Comparison of ENCODE assay signal across 17 cellular contexts in the genomic region with DNA sequence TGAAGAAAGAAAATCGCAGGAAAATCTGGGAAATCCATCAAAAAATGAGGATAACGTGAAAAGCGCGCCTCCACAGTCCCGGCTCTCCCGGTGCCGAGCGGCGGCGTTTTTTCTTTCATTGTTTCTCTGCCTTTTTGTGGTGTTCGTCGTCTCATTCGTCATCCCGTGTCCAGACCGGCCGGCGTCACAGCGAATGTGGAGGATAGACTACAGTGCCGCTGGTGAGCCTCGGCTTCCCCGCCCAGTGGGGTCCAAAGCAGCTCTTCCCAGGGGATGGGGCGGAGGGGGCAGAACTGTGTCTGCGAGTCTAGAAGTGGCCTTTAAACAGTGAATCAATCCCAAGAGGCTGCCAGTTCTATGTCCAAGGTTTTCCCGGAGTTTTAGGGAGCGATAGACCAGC. TPM values are rescaled to one million over a fixed set of nuclear protein-coding genes. Genes with fewer than 3 reads are reported as not detected.
DNase-seq lines count a peak whose midpoint lies in the region; ATAC-seq, FAIRE-seq and TF ChIP-seq lines count a peak whose summit lies in the region.
"Had no signal": no experiment of that assay in that cellular context is flagged by ENCODE, and none has a peak within 500 bp of the region (broad histone marks: within the 10 kb centered on the region; RNA-seq: fewer than 3 reads in every experiment).

No MANE protein-coding gene starts in this region.

- no peak overlapping the region for H3K4me3 ChIP-seq in BLaER1
- no peak overlapping the region for H3K4me3 ChIP-seq in small intestine (ENCODE audit: low read depth in 1 of 2, low read length in 2 of 2)
- H3K4me3 ChIP-seq: A549, HAP-1 had no signal

- H3K4me1 ChIP-seq in BLaER1 (peaks cover 56% of the 10 kb centered on the region), small intestine (ENCODE audit: control insufficient read depth in 2 of 2, insufficient read depth in 1 of 2, low read depth in 1 of 2, low read length in 1 of 2) (peaks cover 0 to 2% of the 10 kb centered on the region in 2 donors)
- H3K4me1 ChIP-seq: HAP-1 had no signal

- H3K4me2 ChIP-seq in BLaER1: peak overlapping the region; percentile 85
- H3K4me2 ChIP-seq: A549 had no signal

- H3K36me3 Mint-ChIP-seq in activated CD4-positive, alpha-beta T cell treated with anti-CD3 and anti-CD28 coated beads, Interleukin-2, amount 10 ng/mL, durations not matched to agents 7 days and 5 days (ENCODE audit: low read depth): no peaks in the 10 kb centered on the region
- peaks cover 29% of the 10 kb centered on the region for H3K36me3 Mint-ChIP-seq in CD4-positive, alpha-beta T cell (ENCODE audit: low read depth)
- peaks cover 13% of the 10 kb centered on the region for H3K36me3 Mint-ChIP-seq in type B pancreatic cell

- no peak for TF ChIP-seq CTCF in CD4-positive, alpha-beta T cell (IDR thresholded peaks at IDR 0.05)
- no peak for TF ChIP-seq CTCF in type B pancreatic cell (conservative IDR thresholded peaks at IDR 0.05)

- H3K27ac ChIP-seq in BLaER1: peak overlapping the region; percentile 72
- H3K27ac ChIP-seq in CD4-positive, alpha-beta T cell (ENCODE audit: low read depth, low read length): no peak overlapping the region
- H3K27ac ChIP-seq in small intestine (ENCODE audit: low read depth in 1 of 2, low read length in 1 of 2): peak overlapping the region; percentile 63 to 88
- H3K27ac ChIP-seq: A549, HL-60 had no signal

- H4K20me1 ChIP-seq in BLaER1: no peaks in the 10 kb centered on the region

- H3K4me3 Mint-ChIP-seq in activated CD4-positive, alpha-beta T cell treated with anti-CD3 and anti-CD28 coated beads, Interleukin-2, amount 10 ng/mL, durations not matched to agents 7 days and 5 days: peak overlapping the region; percentile 54
- peak overlapping the region; percentile 82 for H3K4me3 Mint-ChIP-seq in CD4-positive, alpha-beta T cell
- no peak overlapping the region for H3K4me3 Mint-ChIP-seq in type B pancreatic cell

- no peaks in the 10 kb centered on the region for H3K27me3 ChIP-seq in BLaER1
- no peaks in the 10 kb centered on the region for H3K27me3 ChIP-seq in CD4-positive, alpha-beta T cell (ENCODE audit: control insufficient read depth, insufficient read depth, low read length)
- no peaks in the 10 kb centered on the region for H3K27me3 ChIP-seq in small intestine (ENCODE audit: control insufficient read depth in 2 of 2, insufficient read depth in 2 of 2, low read length in 2 of 2)

- 95 to 97% (median 96%) methylated on average over 25 of the region's 25 CpGs for WGBS in small intestine, 3 donors

- POLR2A ChIA-PET in activated CD4-positive, alpha-beta T cell treated with anti-CD3 and anti-CD28 coated beads, Interleukin-2, amount 10 ng/mL, durations not matched to agents 7 days and 5 days (lab: Charles Lee): interaction anchor here (0.7 kb wide), 1 partner anchor 346 kb away, joined by 4 read pairs; no protein-coding TSS in a partner anchor
- POLR2A ChIA-PET in CD4-positive, alpha-beta T cell (lab: Charles Lee): interaction anchor here (1.0 to 4.3 kb wide), 3 partner anchors 19 to 202 kb away, joined by 3 to 29 read pairs (median 10); a partner anchor contains a TSS

- H3K4me1 Mint-ChIP-seq in activated CD4-positive, alpha-beta T cell treated with anti-CD3 and anti-CD28 coated beads, Interleukin-2, amount 10 ng/mL, durations not matched to agents 7 days and 5 days: peaks cover 28% of the 10 kb centered on the region
- H3K4me1 Mint-ChIP-seq in CD4-positive, alpha-beta T cell (ENCODE audit: low read depth): peaks cover 29% of the 10 kb centered on the region
- peaks cover 9% of the 10 kb centered on the region for H3K4me1 Mint-ChIP-seq in type B pancreatic cell (ENCODE audit: unreplicated experiment)

- H3K27ac Mint-ChIP-seq in activated CD4-positive, alpha-beta T cell treated with anti-CD3 and anti-CD28 coated beads, Interleukin-2, amount 10 ng/mL, durations not matched to agents 7 days and 5 days: peak overlapping the region; percentile 76
- H3K27ac Mint-ChIP-seq in CD4-positive, alpha-beta T cell: peak overlapping the region; percentile 86
- no peak overlapping the region for H3K27ac Mint-ChIP-seq in type B pancreatic cell

- intact Hi-C loops in CD4-positive, alpha-beta T cell (cut with DNase I, micrococcal nuclease): no loop called here

- H3K9me3 Mint-ChIP-seq in activated CD4-positive, alpha-beta T cell treated with anti-CD3 and anti-CD28 coated beads, Interleukin-2, amount 10 ng/mL, durations not matched to agents 7 days and 5 days: no peaks in the 10 kb centered on the region
- H3K9me3 Mint-ChIP-seq in CD4-positive, alpha-beta T cell: no peaks in the 10 kb centered on the region
- no peaks in the 10 kb centered on the region for H3K9me3 Mint-ChIP-seq in type B pancreatic cell
- H3K9me3 Mint-ChIP-seq: CD4-positive, CD25-positive, alpha-beta regulatory T cell had no signal

- peak overlapping the region; percentile 46; the same call in 1 of the 2 replicates for H3K9ac ChIP-seq in BLaER1

- H3K9me3 ChIP-seq in BLaER1: no peaks in the 10 kb centered on the region
- no peaks in the 10 kb centered on the region for H3K9me3 ChIP-seq in CD4-positive, alpha-beta T cell (ENCODE audit: control insufficient read depth, low read length)
- H3K9me3 ChIP-seq in small intestine (ENCODE audit: control insufficient read depth, low read depth): no peaks in the 10 kb centered on the region
- H3K9me3 ChIP-seq: A549, HAP-1 had no signal

- H3K36me3 ChIP-seq in BLaER1 (peaks cover 64% of the 10 kb centered on the region), small intestine (ENCODE audit: control insufficient read depth in 2 of 2, insufficient read depth in 2 of 2, low read length in 2 of 2) (peaks cover 0 to 5% of the 10 kb centered on the region in 2 donors)

- H3K27me3 Mint-ChIP-seq in activated CD4-positive, alpha-beta T cell treated with anti-CD3 and anti-CD28 coated beads, Interleukin-2, amount 10 ng/mL, durations not matched to agents 7 days and 5 days: no peaks in the 10 kb centered on the region
- no peaks in the 10 kb centered on the region for H3K27me3 Mint-ChIP-seq in CD4-positive, alpha-beta T cell
- H3K27me3 Mint-ChIP-seq in type B pancreatic cell: no peaks in the 10 kb centered on the region
- H3K27me3 Mint-ChIP-seq: CD4-positive, CD25-positive, alpha-beta regulatory T cell had no signal

- no peak for FAIRE-seq in small intestine (lab: Jason Lieb, UNC)
- FAIRE-seq: A549, H1 had no signal

- CTCF ChIA-PET in activated CD4-positive, alpha-beta T cell treated with anti-CD3 and anti-CD28 coated beads, Interleukin-2, amount 10 ng/mL, durations not matched to agents 7 days and 5 days (lab: Charles Lee): interaction anchor here (1.1 kb wide), 1 partner anchor 15 kb away, joined by 3 read pairs; no protein-coding TSS in a partner anchor
- CTCF ChIA-PET in CD4-positive, alpha-beta T cell (lab: Charles Lee): no interaction called here

- no peak for ATAC-seq in CD4-positive, alpha-beta T cell (ENCODE audit: poor library complexity)
- ATAC-seq in HG02852 (IDR thresholded peaks at IDR 0.05; ENCODE audit: unreplicated experiment): no peak
- ATAC-seq: A549 had no signal

- DNase-seq in activated CD4-positive, alpha-beta T cell treated with anti-CD3 and anti-CD28 coated beads, Interleukin-2, amount 10 ng/mL, durations not matched to agents 7 days and 5 days: no peak
- DNase-seq in activated CD4-positive, alpha-beta T cell treated with anti-CD3 and anti-CD28 coated beads for 1 hour: no peak
- DNase-seq in CD4-positive, alpha-beta T cell: no peak
- DNase-seq in small intestine (no peak), type B pancreatic cell (ENCODE audit: extremely low spot score, unreplicated experiment) (no peak)
- DNase-seq: Calu3, DMS 273 treated with DMSO at 0.1 percent for 48 hours had no signal

RNA-seq across cellular contexts. Expression of a gene that starts 19.8 kb away (rescaled TPM):
- 10 to 100 TPM; 16.0 to 19.6 TPM for total RNA-seq in activated CD4-positive, alpha-beta T cell treated with anti-CD3 and anti-CD28 coated beads, Interleukin-2, amount 10 ng/mL, durations not matched to agents 7 days and 5 days
- 10 to 100 TPM; 15.6 to 17.0 TPM for total RNA-seq in CD4-positive, alpha-beta T cell
- 100 to 1,000 TPM in 1 of 3 donors, 10 to 100 TPM in 2; 56.5 to 107 (median 57.9) TPM for polyA plus RNA-seq in small intestine
- 125 and 143 TPM in 2 replicates for total RNA-seq in type B pancreatic cell (ENCODE audit: low replicate concordance)

RNA-seq across cellular contexts. Expression of a gene that starts 21.3 kb away (rescaled TPM):
- not detected for total RNA-seq in activated CD4-positive, alpha-beta T cell treated with anti-CD3 and anti-CD28 coated beads, Interleukin-2, amount 10 ng/mL, durations not matched to agents 7 days and 5 days
- not detected for total RNA-seq in CD4-positive, alpha-beta T cell
- 10 to 100 TPM in 2 of 3 donors, 1 to 10 TPM in 1; 3.6 to 20.1 (median 11.1) TPM for polyA plus RNA-seq in small intestine
- 6.6 and 8.8 TPM in 2 replicates for total RNA-seq in type B pancreatic cell (ENCODE audit: low replicate concordance)
- total RNA-seq: CD4-positive, CD25-positive, alpha-beta regulatory T cell had no signal
- polyA plus RNA-seq: CD4-positive, CD25-positive, alpha-beta regulatory T cell had no signal

RNA-seq across cellular contexts. Expression of a gene that starts 25.2 kb away (rescaled TPM):
- 10 to 100 TPM; 52.6 to 53.7 TPM for total RNA-seq in activated CD4-positive, alpha-beta T cell treated with anti-CD3 and anti-CD28 coated beads, Interleukin-2, amount 10 ng/mL, durations not matched to agents 7 days and 5 days
- 10 to 100 TPM; 94.8 to 98.4 TPM for total RNA-seq in CD4-positive, alpha-beta T cell
- polyA plus RNA-seq in small intestine: 100 to 1,000 TPM in 2 of 3 donors, 10 to 100 TPM in 1; 56.6 to 136 (median 115) TPM
- 95.3 and 154 TPM in 2 replicates for total RNA-seq in type B pancreatic cell (ENCODE audit: low replicate concordance)

RNA-seq across cellular contexts. Expression of a gene that starts 25.9 kb away (rescaled TPM):
- not detected for total RNA-seq in activated CD4-positive, alpha-beta T cell treated with anti-CD3 and anti-CD28 coated beads, Interleukin-2, amount 10 ng/mL, durations not matched to agents 7 days and 5 days
- under 1 TPM in 1 of 2 experiments, not detected in 1; 0.42 TPM for total RNA-seq in CD4-positive, alpha-beta T cell
- 10 to 100 TPM; 14.1 to 81.6 (median 14.3) TPM for polyA plus RNA-seq in small intestine
- 2.5 and 5.0 TPM in 2 replicates for total RNA-seq in type B pancreatic cell (ENCODE audit: low replicate concordance)
- total RNA-seq: Calu3; CD4-positive, CD25-positive, alpha-beta regulatory T cell; Daoy had no signal
- polyA plus RNA-seq: AG04450; CD4-positive, CD25-positive, alpha-beta regulatory T cell had no signal

RNA-seq across cellular contexts. Expression of a gene that starts 28.5 kb away (rescaled TPM):
- not detected for total RNA-seq in activated CD4-positive, alpha-beta T cell treated with anti-CD3 and anti-CD28 coated beads, Interleukin-2, amount 10 ng/mL, durations not matched to agents 7 days and 5 days
- total RNA-seq in CD4-positive, alpha-beta T cell: not detected
- polyA plus RNA-seq in small intestine: 10 to 100 TPM; 12.3 to 46.1 (median 44.9) TPM
- total RNA-seq in type B pancreatic cell (ENCODE audit: low replicate concordance): 1.0 and 1.6 TPM in 2 replicates
- total RNA-seq: Calu3; CD4-positive, CD25-positive, alpha-beta regulatory T cell had no signal
- polyA plus RNA-seq: BJ; CD4-positive, CD25-positive, alpha-beta regulatory T cell had no signal
